14 cellular contexts compared by ENCODE assay signal in genomic region chr17:58703137-58703846, GRCh38. TPM values are rescaled to one million over a fixed set of nuclear protein-coding genes. Genes with fewer than 3 reads are reported as not detected.
DNase-seq lines count a peak whose midpoint lies in the region; ATAC-seq, FAIRE-seq and TF ChIP-seq lines count a peak whose summit lies in the region.
"Had no signal": no experiment of that assay in that cellular context is flagged by ENCODE, and none has a peak within 500 bp of the region (broad histone marks: within the 10 kb centered on the region; RNA-seq: fewer than 3 reads in every experiment).

No MANE protein-coding gene starts in this region.

- peak overlapping the region in 1 of 3 experiments; percentile 15 for H3K4me3 ChIP-seq in endothelial cell of umbilical vein (replicated peaks in 1 of 3; ENCODE audit: insufficient read depth in 1 of 3, low read depth in 1 of 3, low read length in 3 of 3)

- intact Hi-C loops in activated CD4-positive, alpha-beta T cell treated with anti-CD3 and anti-CD28 coated beads for 36 hours (cut with DNase I, micrococcal nuclease): loop anchor here (2.0 kb wide), 2 partner anchors 44 to 298 kb away; no protein-coding TSS in a partner anchor
- intact Hi-C loops in endothelial cell of umbilical vein (cut with micrococcal nuclease): loop anchor here (1.0 to 2.0 kb wide), 4 partner anchors 11 to 184 kb away; partner anchors contain the start of genes RAD51C and TEX14

- H3K9me3 Mint-ChIP-seq in activated CD4-positive, alpha-beta T cell treated with anti-CD3 and anti-CD28 coated beads for 36 hours (ENCODE audit: low read depth): no peaks in the 10 kb centered on the region
- no peaks in the 10 kb centered on the region for H3K9me3 Mint-ChIP-seq in T-helper 1 cell treated with Interleukin-12 subunit alpha and Interleukin-12 subunit beta and Interleukin-4 antibody, amounts not matched to agents 30 μg/mL and 1 μg/mL, for 36 hours
- H3K9me3 Mint-ChIP-seq: activated T-cell treated with anti-CD3 and anti-CD28 coated beads, Interleukin-2, amount 50 U/mL, for 4 hours had no signal

- peak; percentile 67 for ATAC-seq in activated CD4-positive, alpha-beta T cell treated with anti-CD3 and anti-CD28 coated beads for 36 hours
- no peak for ATAC-seq in HG02610 (IDR thresholded peaks at IDR 0.05; ENCODE audit: unreplicated experiment)
- ATAC-seq in GM21529 (IDR thresholded peaks at IDR 0.05; ENCODE audit: unreplicated experiment): no peak
- ATAC-seq: activated T-cell treated with anti-CD3 and anti-CD28 coated beads, Interleukin-2, amount 50 U/mL, for 4 hours had no signal

- H3K4me1 ChIP-seq in endothelial cell of umbilical vein (ENCODE audit: control insufficient read depth, extremely low read depth, insufficient read depth, low read length): peaks cover 18% of the 10 kb centered on the region

- H3K9ac ChIP-seq in endothelial cell of umbilical vein (replicated peaks; ENCODE audit: extremely low read depth, insufficient read depth, low read length): peak overlapping the region; percentile 55

- peaks cover 0 to 4% of the 10 kb centered on the region in 2 experiments for H3K36me3 ChIP-seq in endothelial cell of umbilical vein (ENCODE audit: control insufficient read depth in 2 of 2, extremely low read depth in 1 of 2, insufficient read depth in 2 of 2, low read length in 2 of 2)

- peak; percentile 98 for FAIRE-seq in endothelial cell of umbilical vein (lab: Jason Lieb, UNC)

- peaks cover 29% of the 10 kb centered on the region for H3K4me1 Mint-ChIP-seq in activated CD4-positive, alpha-beta T cell treated with anti-CD3 and anti-CD28 coated beads for 36 hours
- peaks cover 31% of the 10 kb centered on the region for H3K4me1 Mint-ChIP-seq in T-helper 1 cell treated with Interleukin-12 subunit alpha and Interleukin-12 subunit beta and Interleukin-4 antibody, amounts not matched to agents 30 μg/mL and 1 μg/mL, for 36 hours (ENCODE audit: low read depth)

- no peaks in the 10 kb centered on the region for H3K9me1 ChIP-seq in endothelial cell of umbilical vein (replicated peaks; ENCODE audit: control insufficient read depth, extremely low read depth, insufficient read depth, low read length)

- no TSS peak for BruUV-seq in endothelial cell of umbilical vein (replicated peaks; lab: Mats Ljungman, UMichigan)

- TF ChIP-seq POLR2A in endothelial cell of umbilical vein (IDR thresholded peaks at IDR 0.05; ENCODE audit: low read depth, low read length): peak; percentile 40

- peak overlapping the region; percentile 82 for H3K4me2 ChIP-seq in endothelial cell of umbilical vein (ENCODE audit: insufficient read depth, low read length)

- no peaks in the 10 kb centered on the region for H3K9me3 ChIP-seq in endothelial cell of umbilical vein (replicated peaks; ENCODE audit: control insufficient read depth, insufficient read depth, low read length)

- POLR2A ChIA-PET in activated CD4-positive, alpha-beta T cell treated with anti-CD3 and anti-CD28 coated beads for 36 hours (lab: Charles Lee): interaction anchor here (1.0 to 1.3 kb wide), 2 partner anchors 10 to 72 kb away, joined by 4 to 8 read pairs; no protein-coding TSS in a partner anchor
- POLR2A ChIA-PET in endothelial cell of umbilical vein (lab: Charles Lee): interaction anchor here (0.7 kb wide), 1 partner anchor 69 kb away, joined by 5 read pairs; no protein-coding TSS in a partner anchor

- no peak overlapping the region for H2AFZ ChIP-seq in endothelial cell of umbilical vein (ENCODE audit: low read depth, low read length)

- no peaks in the 10 kb centered on the region for H4K20me1 ChIP-seq in endothelial cell of umbilical vein (replicated peaks; ENCODE audit: control insufficient read depth, extremely low read depth, insufficient read depth, low read length)

- H3K27me3 ChIP-seq in endothelial cell of umbilical vein (ENCODE audit: control insufficient read depth in 2 of 2, insufficient read depth in 2 of 2, low read length in 2 of 2): no peaks in the 10 kb centered on the region

- CTCF ChIA-PET in activated CD4-positive, alpha-beta T cell treated with anti-CD3 and anti-CD28 coated beads for 36 hours (lab: Charles Lee): interaction anchor here (1.0 kb wide), 1 partner anchor 11 kb away, joined by 3 read pairs; the partner anchor contains the start of gene RAD51C
- CTCF ChIA-PET in endothelial cell of umbilical vein (lab: Charles Lee): interaction anchor here (0.6 to 1.4 kb wide), 6 partner anchors 8 to 339 kb away, joined by 3 to 7 read pairs (median 4); partner anchors contain the start of genes RAD51C and TEX14

- no peak overlapping the region for H3K4me3 Mint-ChIP-seq in activated CD4-positive, alpha-beta T cell treated with anti-CD3 and anti-CD28 coated beads for 36 hours
- H3K4me3 Mint-ChIP-seq in T-helper 1 cell treated with Interleukin-12 subunit alpha and Interleukin-12 subunit beta and Interleukin-4 antibody, amounts not matched to agents 30 μg/mL and 1 μg/mL, for 36 hours: no peak overlapping the region
- H3K4me3 Mint-ChIP-seq: activated T-cell treated with anti-CD3 and anti-CD28 coated beads, Interleukin-2, amount 50 U/mL, for 4 hours had no signal

- dilution Hi-C loops in endothelial cell of umbilical vein (cut with MboI; ENCODE audit: extremely low pct_ligation_motif_present, low sequenced_read_pairs): loop anchor here (10.0 kb wide), 1 partner anchor 68 kb away; no protein-coding TSS in a partner anchor

- H3K27ac ChIP-seq in endothelial cell of umbilical vein (ENCODE audit: insufficient read depth, low read depth, low read length): peak overlapping the region; percentile 97
- H3K27ac ChIP-seq: epithelial cell of prostate had no signal

- H3K27ac Mint-ChIP-seq in activated CD4-positive, alpha-beta T cell treated with anti-CD3 and anti-CD28 coated beads for 36 hours: no peak overlapping the region
- H3K27ac Mint-ChIP-seq in T-helper 1 cell treated with Interleukin-12 subunit alpha and Interleukin-12 subunit beta and Interleukin-4 antibody, amounts not matched to agents 30 μg/mL and 1 μg/mL, for 36 hours: peak overlapping the region; percentile 92

- no peak for TF ChIP-seq CTCF in endothelial cell of umbilical vein (IDR thresholded peaks at IDR 0.05; ENCODE audit: extremely low read depth in 1 of 2, insufficient read depth in 1 of 2, low read depth in 1 of 2, low read length in 2 of 2)

- H3K36me3 Mint-ChIP-seq in activated CD4-positive, alpha-beta T cell treated with anti-CD3 and anti-CD28 coated beads for 36 hours (ENCODE audit: low read depth): peaks cover 26% of the 10 kb centered on the region
- peaks cover 26% of the 10 kb centered on the region for H3K36me3 Mint-ChIP-seq in T-helper 1 cell treated with Interleukin-12 subunit alpha and Interleukin-12 subunit beta and Interleukin-4 antibody, amounts not matched to agents 30 μg/mL and 1 μg/mL, for 36 hours (ENCODE audit: low read depth)

- no peaks in the 10 kb centered on the region for H3K27me3 Mint-ChIP-seq in activated CD4-positive, alpha-beta T cell treated with anti-CD3 and anti-CD28 coated beads for 36 hours
- no peaks in the 10 kb centered on the region for H3K27me3 Mint-ChIP-seq in T-helper 1 cell treated with Interleukin-12 subunit alpha and Interleukin-12 subunit beta and Interleukin-4 antibody, amounts not matched to agents 30 μg/mL and 1 μg/mL, for 36 hours (ENCODE audit: low read depth)

- peak; percentile 16 for DNase-seq in activated CD4-positive, alpha-beta T cell treated with anti-CD3 and anti-CD28 coated beads for 36 hours
- no peak for DNase-seq in activated CD4-positive, alpha-beta T cell treated with anti-CD3 and anti-CD28 coated beads, Interleukin-2, amount 50 U/mL, for 4 hours
- DNase-seq in endothelial cell of umbilical vein (ENCODE audit: low read depth, low spot score): peak; percentile 86
- peak; percentile 38 for DNase-seq in renal cortical epithelial cell (ENCODE audit: low read depth)
- no peak for DNase-seq in activated gamma-delta T cell treated with Interleukin-2 at 50 U/mL for 16 hours
- DNase-seq: 8988T; activated CD4-positive, CD25-positive, alpha-beta regulatory T cell; activated T-cell treated with anti-CD3 and anti-CD28 coated beads, Interleukin-2, amount 50 U/mL, for 4 hours; Kasumi-1; NCI-H2029 treated with DMSO at 0.1 percent for 48 hours had no signal

- H3K79me2 ChIP-seq in endothelial cell of umbilical vein (ENCODE audit: control insufficient read depth, insufficient read depth, low read length): no peaks in the 10 kb centered on the region

RNA-seq across cellular contexts. Expression of gene RAD51C, which starts 10.9 kb away (rescaled TPM):
- total RNA-seq in activated CD4-positive, alpha-beta T cell treated with anti-CD3 and anti-CD28 coated beads for 36 hours: 10 to 100 TPM; 85.4 to 87.2 TPM
- total RNA-seq in endothelial cell of umbilical vein: 38.9 and 50.5 TPM in 2 replicates
- 20.8 and 24.8 TPM in 2 replicates for polyA plus RNA-seq in endothelial cell of umbilical vein
- 37.0 and 37.8 TPM in 2 replicates for polyA plus RNA-seq in endothelial cell of umbilical vein (2011; cell fraction: cytosol; rRNA removed)
- 20.4 and 24.2 TPM in 2 replicates for polyA plus RNA-seq in endothelial cell of umbilical vein (2011; cell fraction: nucleus; rRNA removed)
- polyA plus RNA-seq in endothelial cell of umbilical vein (2012): 40.4 and 61.6 TPM in 2 replicates
- 15.1 and 21.8 TPM in 2 replicates for polyA minus RNA-seq in endothelial cell of umbilical vein
- polyA minus RNA-seq in endothelial cell of umbilical vein (2011; cell fraction: cytosol; rRNA and poly(A)+ RNA removed): 16.6 TPM
- 17.1 and 18.7 TPM in 2 replicates for polyA minus RNA-seq in endothelial cell of umbilical vein (2011; cell fraction: nucleus; rRNA and poly(A)+ RNA removed)
- 31.1 and 33.6 TPM in 2 replicates for total RNA-seq in renal cortical epithelial cell

RNA-seq across cellular contexts. Expression of gene TEX14, which starts 11.4 kb away (rescaled TPM):
- under 1 TPM; 0.14 to 0.21 TPM for total RNA-seq in activated CD4-positive, alpha-beta T cell treated with anti-CD3 and anti-CD28 coated beads for 36 hours
- total RNA-seq in endothelial cell of umbilical vein: not detected in 2 replicates
- polyA plus RNA-seq in endothelial cell of umbilical vein: 0.02 and 0.10 TPM in 2 replicates
- 0.01 and 0.03 TPM in 2 replicates for polyA plus RNA-seq in endothelial cell of umbilical vein (2011; cell fraction: cytosol; rRNA removed)
- 0.07 and 0.17 TPM in 2 replicates for polyA plus RNA-seq in endothelial cell of umbilical vein (2011; cell fraction: nucleus; rRNA removed)
- 0.11 TPM in 1 of 2 replicates, not detected in the other for polyA plus RNA-seq in endothelial cell of umbilical vein (2012)
- 0.19 TPM in 1 of 2 replicates, not detected in the other for polyA minus RNA-seq in endothelial cell of umbilical vein
- not detected for polyA minus RNA-seq in endothelial cell of umbilical vein (2011; cell fraction: cytosol; rRNA and poly(A)+ RNA removed)
- polyA minus RNA-seq in endothelial cell of umbilical vein (2011; cell fraction: nucleus; rRNA and poly(A)+ RNA removed): 0.29 TPM in 1 of 2 replicates, not detected in the other
- not detected in 2 replicates for total RNA-seq in renal cortical epithelial cell

RNA-seq across cellular contexts. Expression of gene PPM1E, which starts 52.4 kb away (rescaled TPM):
- total RNA-seq in activated CD4-positive, alpha-beta T cell treated with anti-CD3 and anti-CD28 coated beads for 36 hours: not detected
- not detected in 2 replicates for total RNA-seq in endothelial cell of umbilical vein
- 0.01 and 0.02 TPM in 2 replicates for polyA plus RNA-seq in endothelial cell of umbilical vein
- 0.01 and 0.03 TPM in 2 replicates for polyA plus RNA-seq in endothelial cell of umbilical vein (2011; cell fraction: cytosol; rRNA removed)
- polyA plus RNA-seq in endothelial cell of umbilical vein (2011; cell fraction: nucleus; rRNA removed): 0.01 and 0.03 TPM in 2 replicates
- polyA plus RNA-seq in endothelial cell of umbilical vein (2012): 0.03 and 0.05 TPM in 2 replicates
- polyA minus RNA-seq in endothelial cell of umbilical vein: 0.10 and 0.11 TPM in 2 replicates
- polyA minus RNA-seq in endothelial cell of umbilical vein (2011; cell fraction: cytosol; rRNA and poly(A)+ RNA removed): not detected
- polyA minus RNA-seq in endothelial cell of umbilical vein (2011; cell fraction: nucleus; rRNA and poly(A)+ RNA removed): not detected in 2 replicates
- total RNA-seq in renal cortical epithelial cell: 0.17 and 0.89 TPM in 2 replicates

Comparison
In these comparisons a context has a peak if more than half of its experiments do, and no peak if none do; other contexts are left out.
1. DNase-seq: peak in activated CD4-positive, alpha-beta T cell treated with anti-CD3 and anti-CD28 coated beads for 36 hours (single experiment), endothelial cell of umbilical vein (single experiment) and renal cortical epithelial cell (single experiment); none in activated CD4-positive, alpha-beta T cell treated with anti-CD3 and anti-CD28 coated beads, Interleukin-2, amount 50 U/mL, for 4 hours (0 of 2) and activated gamma-delta T cell treated with Interleukin-2 at 50 U/mL for 16 hours (single experiment).